ENCODE assay signal across 12 cellular contexts in genomic region chr3:194521514-194522260, GRCh38. TPM values are rescaled to one million over a fixed set of nuclear protein-coding genes. Genes with fewer than 3 reads are reported as not detected.
A peak's percentile ranks its signal among the peaks of the same experiment; 100 is the strongest.
DNase-seq lines count a peak whose midpoint lies in the region; ATAC-seq and TF ChIP-seq lines count a peak whose summit lies in the region.
"Had no signal": no experiment of that assay in that cellular context is flagged by ENCODE, and none has a peak within 500 bp of the region (broad histone marks: within the 10 kb centered on the region; RNA-seq: fewer than 3 reads in every experiment).

No MANE protein-coding gene starts in this region.

- CTCF ChIA-PET in HCT116 (lab: Charles Lee): no interaction called here

- TF ChIP-seq POLR2A in HCT116 (IDR thresholded peaks at IDR 0.05; ENCODE audit: borderline replicate concordance, extremely low read depth, insufficient read depth, insufficient read length) (no peak), adrenal gland (IDR thresholded peaks at IDR 0.05) (no peak)

- no peaks in the 10 kb centered on the region for H4K20me1 ChIP-seq in HCT116 (ENCODE audit: insufficient read depth)

- H3K27ac ChIP-seq in HCT116 (ENCODE audit: low read depth, low read length): no peak overlapping the region
- peak overlapping the region in 3 of 5 donors; percentile 45 to 75 (median 65) for H3K27ac ChIP-seq in adrenal gland
- H3K27ac ChIP-seq: skin epidermis had no signal

- peaks cover 0 to 7% of the 10 kb centered on the region in 2 experiments; a peak in 1 of 4 replicates for H3K4me1 ChIP-seq in HCT116 (ENCODE audit: control insufficient read depth in 1 of 2, insufficient read depth in 2 of 2, low read length in 2 of 2)
- peaks cover 12 to 18% of the 10 kb centered on the region in 2 donors for H3K4me1 ChIP-seq in adrenal gland (replicated peaks in 1 of 2)

- H3K4me3 ChIP-seq in HCT116 (replicated peaks in 1 of 2; ENCODE audit: low read depth in 1 of 2, low read length in 2 of 2): no peak overlapping the region
- no peak overlapping the region for H3K4me3 ChIP-seq in adrenal gland
- no peak overlapping the region for H3K4me3 ChIP-seq in fibroblast of the aortic adventitia (ENCODE audit: low read depth, low read length)
- H3K4me3 ChIP-seq: skin epidermis, thoracic aorta had no signal

- H3K27me3 ChIP-seq in HCT116 (ENCODE audit: insufficient read depth, low read length): no peaks in the 10 kb centered on the region
- H3K27me3 ChIP-seq in adrenal gland: no peaks in the 10 kb centered on the region

- H3K9me3 ChIP-seq in HCT116 (ENCODE audit: control insufficient read depth in 1 of 2, insufficient read depth in 1 of 2, low read depth in 1 of 2, low read length in 2 of 2) (no peaks in the 10 kb centered on the region), adrenal gland (replicated peaks in 1 of 3) (no peaks in the 10 kb centered on the region)
- H3K9me3 ChIP-seq: thoracic aorta had no signal

- ATAC-seq in HCT116 (no peak), sciatic nerve (peak; percentile 26)

- no peak for TF ChIP-seq RAD21 in HCT116 (IDR thresholded peaks at IDR 0.05; ENCODE audit: low read depth)

- POLR2A ChIA-PET in HCT116 (lab: Charles Lee): no interaction called here

- H3K36me3 ChIP-seq in HCT116 (ENCODE audit: control insufficient read depth in 1 of 2, insufficient read depth in 2 of 2, low read length in 2 of 2): no peaks in the 10 kb centered on the region
- H3K36me3 ChIP-seq in adrenal gland (replicated peaks in 1 of 2): no peaks in the 10 kb centered on the region
- H3K36me3 ChIP-seq: thoracic aorta had no signal

- H2AFZ ChIP-seq in HCT116 (ENCODE audit: low read depth, low read length, poor library complexity, severe bottlenecking): peak overlapping the region; percentile 57

- BruUV-seq in HCT116 (replicated peaks; lab: Mats Ljungman, UMichigan): no TSS peak

- DNase-seq in HCT116 (ENCODE audit: low read depth, low spot score): no peak
- no peak for DNase-seq in adrenal gland
- DNase-seq in fibroblast of the aortic adventitia (ENCODE audit: low read depth): peak; percentile 96
- DNase-seq in sciatic nerve (ENCODE audit: low spot score): no peak
- no peak for DNase-seq in NCI-H345 treated with DMSO at 0.1 percent for 48 hours (lab: John Stamatoyannopoulos, UW; ENCODE audit: unreplicated experiment)
- DNase-seq in activated gamma-delta T cell (lab: John Stamatoyannopoulos, UW): no peak
- DNase-seq in activated CD8-positive, alpha-beta memory T cell treated with anti-CD3 and anti-CD28 coated beads, Interleukin-2, amount 50 U/mL, for 48 hours: no peak
- DNase-seq: DMS79, Karpas-422, T1000 had no signal

- TF ChIP-seq CTCF in HCT116 (IDR thresholded peaks at IDR 0.05 in 2 of 3, conservative IDR thresholded peaks at IDR 0.05 in 1 of 3; ENCODE audit: borderline replicate concordance in 1 of 3, insufficient read depth in 1 of 3, low read depth in 2 of 3, low read length in 2 of 3) (no peak), adrenal gland (IDR thresholded peaks at IDR 0.05) (no peak), fibroblast of the aortic adventitia (IDR thresholded peaks at IDR 0.05; ENCODE audit: insufficient read depth, low read length) (no peak)

- no peaks in the 10 kb centered on the region for H3K79me2 ChIP-seq in HCT116 (ENCODE audit: insufficient read depth, low read length)

- no peak overlapping the region for H3K9ac ChIP-seq in HCT116 (ENCODE audit: low read length)

- H3K4me2 ChIP-seq in HCT116 (ENCODE audit: low read length): no peak overlapping the region

- no peaks in the 10 kb centered on the region for H3K9me2 ChIP-seq in HCT116 (ENCODE audit: insufficient read depth)

- RAD21 ChIA-PET in HCT116 (lab: Charles Lee; ENCODE audit: low non-redundant PET in 1 of 2, low total read pairs in 2 of 2, uncharacterized antibody in 2 of 2, unreplicated experiment in 2 of 2): no interaction called here

- intact Hi-C loops in HCT116 (cut with micrococcal nuclease) (no loop called here), adrenal gland (cut with DNase I) (loop anchor here in 1 of 2 donors (5.0 kb wide), 1 partner anchor 34 kb away; the partner anchor contains the start of gene ATP13A3), sciatic nerve (cut with DNase I) (no loop called here)

- WGBS in adrenal gland, 4 donors: 58 to 85% (median 76%) methylated on average over 2 of the region's 2 CpGs

TF ChIP-seq in HCT116, 20 proteins besides CTCF, POLR2A, EP300 and RAD21:
- no peak for TF ChIP-seq JUND (IDR thresholded peaks at IDR 0.05)
- TF ChIP-seq YY1 (IDR thresholded peaks at IDR 0.05; ENCODE audit: extremely low read depth, insufficient replicate concordance, low read depth, low read length): no peak
- TF ChIP-seq CEBPB (IDR thresholded peaks at IDR 0.05; ENCODE audit: low read depth): no peak
- no peak for TF ChIP-seq REST (IDR thresholded peaks at IDR 0.05; ENCODE audit: low read depth)
- TF ChIP-seq ZNF274 (IDR thresholded peaks at IDR 0.05; ENCODE audit: low read depth, low read length): no peak
- no peak for TF ChIP-seq EZH2 (IDR thresholded peaks at IDR 0.05)

RNA-seq across cellular contexts. Expression of gene ATP13A3, which starts 34.9 kb away (rescaled TPM):
- 139 TPM for total RNA-seq in HCT116 (2021; ENCODE audit: unreplicated experiment)
- 30.0 and 37.4 TPM in 2 replicates for polyA plus RNA-seq in HCT116 (2012)
- total RNA-seq in adrenal gland: 100 to 1,000 TPM in 3 of 8 donors, 10 to 100 TPM in 5; 30.6 to 111 (median 83.6) TPM
- polyA plus RNA-seq in adrenal gland: 10 to 100 TPM; 17.6 to 43.2 (median 22.6) TPM
- total RNA-seq in fibroblast of the aortic adventitia (ENCODE audit: low replicate concordance): 448 and 494 TPM in 2 replicates
- total RNA-seq in sciatic nerve: 124 TPM
